In the genomic region with DNA sequence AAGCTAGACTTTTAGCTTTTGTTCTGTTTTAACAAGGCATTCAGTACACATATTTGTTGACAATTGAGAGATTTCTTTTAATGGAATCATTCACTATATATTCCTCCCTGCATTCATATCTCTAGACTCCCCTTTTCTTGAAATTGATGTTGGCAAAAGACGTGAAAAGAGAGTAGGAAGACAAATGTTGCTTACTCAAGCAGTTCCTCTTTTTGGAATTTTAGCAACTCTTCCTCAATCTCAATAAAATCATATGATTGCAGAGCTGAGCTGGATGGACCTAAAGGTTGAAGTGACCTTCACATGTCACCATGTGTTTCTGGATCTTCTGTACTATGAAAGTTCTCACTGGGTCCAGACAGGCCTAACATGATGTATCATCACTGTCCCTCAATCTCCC, we compare ENCODE assay signal across 1 cellular context.
TF ChIP-seq lines count a peak whose summit lies in the region.

No MANE protein-coding gene starts in this region.

TF ChIP-seq in GM23338, 12 proteins besides CTCF, POLR2A, EP300 and RAD21 (continued from another document):
- TF ChIP-seq, protein P1, sequence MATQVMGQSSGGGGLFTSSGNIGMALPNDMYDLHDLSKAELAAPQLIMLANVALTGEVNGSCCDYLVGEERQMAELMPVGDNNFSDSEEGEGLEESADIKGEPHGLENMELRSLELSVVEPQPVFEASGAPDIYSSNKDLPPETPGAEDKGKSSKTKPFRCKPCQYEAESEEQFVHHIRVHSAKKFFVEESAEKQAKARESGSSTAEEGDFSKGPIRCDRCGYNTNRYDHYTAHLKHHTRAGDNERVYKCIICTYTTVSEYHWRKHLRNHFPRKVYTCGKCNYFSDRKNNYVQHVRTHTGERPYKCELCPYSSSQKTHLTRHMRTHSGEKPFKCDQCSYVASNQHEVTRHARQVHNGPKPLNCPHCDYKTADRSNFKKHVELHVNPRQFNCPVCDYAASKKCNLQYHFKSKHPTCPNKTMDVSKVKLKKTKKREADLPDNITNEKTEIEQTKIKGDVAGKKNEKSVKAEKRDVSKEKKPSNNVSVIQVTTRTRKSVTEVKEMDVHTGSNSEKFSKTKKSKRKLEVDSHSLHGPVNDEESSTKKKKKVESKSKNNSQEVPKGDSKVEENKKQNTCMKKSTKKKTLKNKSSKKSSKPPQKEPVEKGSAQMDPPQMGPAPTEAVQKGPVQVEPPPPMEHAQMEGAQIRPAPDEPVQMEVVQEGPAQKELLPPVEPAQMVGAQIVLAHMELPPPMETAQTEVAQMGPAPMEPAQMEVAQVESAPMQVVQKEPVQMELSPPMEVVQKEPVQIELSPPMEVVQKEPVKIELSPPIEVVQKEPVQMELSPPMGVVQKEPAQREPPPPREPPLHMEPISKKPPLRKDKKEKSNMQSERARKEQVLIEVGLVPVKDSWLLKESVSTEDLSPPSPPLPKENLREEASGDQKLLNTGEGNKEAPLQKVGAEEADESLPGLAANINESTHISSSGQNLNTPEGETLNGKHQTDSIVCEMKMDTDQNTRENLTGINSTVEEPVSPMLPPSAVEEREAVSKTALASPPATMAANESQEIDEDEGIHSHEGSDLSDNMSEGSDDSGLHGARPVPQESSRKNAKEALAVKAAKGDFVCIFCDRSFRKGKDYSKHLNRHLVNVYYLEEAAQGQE (IDR thresholded peaks at IDR 0.05; ENCODE audit: unreplicated experiment), result no peak
- no peak for TF ChIP-seq ZNF114 (CRISPR knock-in tag; IDR thresholded peaks at IDR 0.05)
- no peak for TF ChIP-seq POLR2AphosphoS5 (IDR thresholded peaks at IDR 0.05; ENCODE audit: low read depth)
- no peak for TF ChIP-seq ZNF331 (CRISPR knock-in tag; IDR thresholded peaks at IDR 0.05; ENCODE audit: low read depth)
